In the genomic region with DNA sequence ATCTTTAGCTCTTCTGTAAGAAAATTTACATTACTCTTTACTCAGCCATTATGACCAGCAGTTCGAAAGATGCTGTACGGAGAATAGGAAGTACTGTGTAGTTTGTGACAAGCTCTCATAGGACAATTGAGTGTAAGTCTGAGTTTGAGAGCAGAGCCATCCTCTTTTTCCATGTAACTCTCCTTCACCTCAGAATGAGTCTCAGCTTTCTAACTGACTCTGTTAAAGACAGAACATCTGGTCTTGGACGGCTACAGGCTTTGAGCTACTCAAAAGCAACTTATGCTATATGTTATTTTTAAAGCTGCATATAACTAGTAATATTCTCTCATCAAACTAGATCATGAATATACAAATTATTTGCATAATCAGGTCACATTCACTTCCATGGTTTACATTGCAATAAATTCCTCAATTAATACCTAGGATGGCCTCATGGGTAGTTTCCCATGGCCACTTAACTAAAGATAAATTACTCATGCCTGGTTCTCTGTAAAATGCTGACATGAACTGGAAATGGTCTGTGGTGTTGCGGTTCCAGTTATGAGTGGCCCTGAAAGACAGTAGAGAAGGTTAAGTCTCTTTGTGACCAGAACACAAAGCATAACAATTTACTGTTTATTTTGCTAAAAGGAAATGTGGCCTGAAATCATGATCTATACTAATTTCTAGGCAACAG, we compare ENCODE assay signal across 15 cellular contexts.
DNase-seq lines count a peak whose midpoint lies in the region; ATAC-seq and TF ChIP-seq lines count a peak whose summit lies in the region.
"Had no signal": no experiment of that assay in that cellular context is flagged by ENCODE, and none has a peak within 500 bp of the region (broad histone marks: within the 10 kb centered on the region; RNA-seq: fewer than 3 reads in every experiment).

No MANE protein-coding gene starts in this region.

- no peak overlapping the region for H2BK120ac ChIP-seq in trophoblast cell (ENCODE audit: insufficient read depth, low read length, poor library complexity)

- H2BK12ac ChIP-seq in trophoblast cell (ENCODE audit: low read length): no peak overlapping the region

- no peak overlapping the region for H2AFZ ChIP-seq in trophoblast cell (ENCODE audit: insufficient read depth, low read length, poor library complexity)

- H4K91ac ChIP-seq in trophoblast cell (ENCODE audit: low read depth, low read length): no peak overlapping the region

- H3K4me3 ChIP-seq in trophoblast cell (ENCODE audit: low read depth, low read length): no peak overlapping the region
- H3K4me3 ChIP-seq: smooth muscle cell had no signal

- DNase-seq in GM10266 (ENCODE audit: extremely low spot score) (peak; percentile 11), sciatic nerve (ENCODE audit: low spot score) (no peak), trophoblast cell (no peak), DMS79 (lab: John Stamatoyannopoulos, UW) (no peak), nucleus accumbens (lab: John Stamatoyannopoulos, UW) (no peak)
- DNase-seq: caudate nucleus; naive thymus-derived CD4-positive, alpha-beta T cell; NCI-H1436 treated with DMSO at 0.1 percent for 48 hours; OCI-M1; stimulated activated naive CD4-positive, alpha-beta T cell; T1000 had no signal

- no peak overlapping the region for H4K12ac ChIP-seq in trophoblast cell (ENCODE audit: low read depth, low read length)

- no peak overlapping the region for H3K23ac ChIP-seq in trophoblast cell (ENCODE audit: low read length)

- H2BK5ac ChIP-seq in trophoblast cell (ENCODE audit: low read depth, low read length, poor library complexity): no peak overlapping the region

- H3K27ac ChIP-seq in trophoblast cell (ENCODE audit: low read depth, low read length): no peak overlapping the region

- no peaks in the 10 kb centered on the region for H3K27me3 ChIP-seq in trophoblast cell (ENCODE audit: insufficient read depth, low read length)

- no peak overlapping the region for H3K18ac ChIP-seq in trophoblast cell (ENCODE audit: low read length)

- intact Hi-C loops in sciatic nerve (cut with DNase I): no loop called here

- no peak overlapping the region for H3K9ac ChIP-seq in trophoblast cell (ENCODE audit: low read length)

- no peaks in the 10 kb centered on the region for H3K79me2 ChIP-seq in trophoblast cell (ENCODE audit: control insufficient read depth, insufficient read depth, low read length, poor library complexity)

- peaks cover 1% of the 10 kb centered on the region for H3K79me1 ChIP-seq in trophoblast cell (ENCODE audit: low read length)

- H3K4me1 ChIP-seq in trophoblast cell (ENCODE audit: control insufficient read depth in 1 of 2, insufficient read depth in 2 of 2, low read length in 2 of 2): peaks cover 0 to 7% of the 10 kb centered on the region in 2 experiments

- H3K4me2 ChIP-seq in trophoblast cell (ENCODE audit: low read length): no peak overlapping the region
- H3K4me2 ChIP-seq: smooth muscle cell had no signal

- no peak overlapping the region for H3K4ac ChIP-seq in trophoblast cell (ENCODE audit: low read depth, low read length)

- no CpG with 5 or more reads among the region's 4 CpGs for WGBS in trophoblast cell (ENCODE audit: extremely low coverage, insufficient coverage, insufficient read length)

- no peak for TF ChIP-seq CTCF in GM10266 (IDR thresholded peaks at IDR 0.05; ENCODE audit: control insufficient read depth, insufficient read depth, low read depth, missing control alignments)

- H3K36me3 ChIP-seq in trophoblast cell (ENCODE audit: control insufficient read depth in 1 of 2, insufficient read depth in 2 of 2, low read length in 2 of 2): no peaks in the 10 kb centered on the region

- H3K14ac ChIP-seq in trophoblast cell (ENCODE audit: low read length): no peak overlapping the region

- peak; percentile 95 for ATAC-seq in GM19023 (IDR thresholded peaks at IDR 0.05; ENCODE audit: unreplicated experiment)
- peak; percentile 96 for ATAC-seq in GM21825 (IDR thresholded peaks at IDR 0.05; ENCODE audit: unreplicated experiment)
- peak; percentile 96 for ATAC-seq in HG03280 (IDR thresholded peaks at IDR 0.05; ENCODE audit: unreplicated experiment)
- ATAC-seq in sciatic nerve: no peak
- ATAC-seq: naive thymus-derived CD4-positive, alpha-beta T cell had no signal

- no peak overlapping the region for H4K8ac ChIP-seq in trophoblast cell (ENCODE audit: low read depth, low read length)

- H2AK5ac ChIP-seq in trophoblast cell (ENCODE audit: low read length): no peak overlapping the region

- H3K9me3 ChIP-seq in trophoblast cell (ENCODE audit: insufficient read depth, low read depth, low read length): no peaks in the 10 kb centered on the region
